30 cellular contexts compared by ENCODE assay signal in genomic region chr4:134343661-134344060, GRCh38.
"Had no signal": no experiment of that assay in that cellular context is flagged by ENCODE, and none has a peak within 500 bp of the region (broad histone marks: within the 10 kb centered on the region; RNA-seq: fewer than 3 reads in every experiment).

No MANE protein-coding gene starts in this region.

- H3K4me3 ChIP-seq: ascending aorta, cardiac muscle cell had no signal

- ATAC-seq: activated CD8-positive, alpha-beta T cell treated with anti-CD3 and anti-CD28 coated beads for 36 hours; activated naive CD8-positive, alpha-beta T cell treated with anti-CD3 and anti-CD28 coated beads, Interleukin-2, amount 50 U/mL, for 24 hours; activated T-cell treated with anti-CD3 and anti-CD28 coated beads, Interleukin-2, amount 50 U/mL, for 4 hours; activated T-cell treated with anti-CD3 and anti-CD28 coated beads, Interleukin-2, amount 50 U/mL, for 72 hours; activated T-helper 17 cell treated with anti-CD3 and anti-CD28 coated beads, Interleukin-2, amount 50 U/mL, for 72 hours had no signal

- H3K36me3 ChIP-seq: ascending aorta, cardiac muscle cell had no signal

- H3K4me1 ChIP-seq: ascending aorta had no signal

- H3K27ac ChIP-seq: ascending aorta, cardiac muscle cell, VCaP had no signal

- H3K27me3 ChIP-seq: ascending aorta, cardiac muscle cell had no signal

- H3K9me3 ChIP-seq: ascending aorta had no signal

- DNase-seq: activated B cell treated with CpG ODN at 0.5 μM for 24 hours; activated CD4-positive, alpha-beta memory T cell treated with anti-CD3 and anti-CD28 coated beads for 36 hours; activated CD4-positive, alpha-beta T cell treated with anti-CD3 and anti-CD28 coated beads for 4 hours; activated CD4-positive, alpha-beta T cell treated with anti-CD3 and anti-CD28 coated beads, Interleukin-2, amount 10 ng/mL, durations not matched to agents 24 days and 14 days; activated CD4-positive, alpha-beta T cell treated with anti-CD3 and anti-CD28 coated beads, Interleukin-2, amount 50 U/mL, for 1 hour; activated CD4-positive, alpha-beta T cell treated with anti-CD3 and anti-CD28 coated beads, Interleukin-2, amount 50 U/mL, for 4 hours; activated CD4-positive, CD25-positive, alpha-beta regulatory T cell treated with anti-CD3 and anti-CD28 coated beads, Interleukin-2, amount 50 U/mL, for 72 hours; activated CD8-positive, alpha-beta memory T cell treated with anti-CD3 and anti-CD28 coated beads, Interleukin-2, amount 50 U/mL, for 4 hours; activated CD8-positive, alpha-beta T cell treated with anti-CD3 and anti-CD28 coated beads for 36 hours; activated effector memory CD4-positive, alpha-beta T cell treated with anti-CD3 and anti-CD28 coated beads, Interleukin-2, amount 50 U/mL, for 16 hours; activated gamma-delta T cell treated with Interleukin-2 at 50 U/mL for 16 hours; activated naive CD4-positive, alpha-beta T cell; activated naive CD4-positive, alpha-beta T cell treated with anti-CD3 and anti-CD28 coated beads for 36 hours; activated naive CD8-positive, alpha-beta T cell treated with anti-CD3 and anti-CD28 coated beads, Interleukin-2, amount 10 ng/mL, durations not matched to agents 7 days and 5 days; activated naive CD8-positive, alpha-beta T cell treated with anti-CD3 and anti-CD28 coated beads, Interleukin-2, amount 50 U/mL, for 24 hours; activated T-cell treated with anti-CD3 and anti-CD28 coated beads for 4 hours; activated T-cell treated with anti-CD3 and anti-CD28 coated beads, Interleukin-2, amount 50 U/mL, for 1 hour; activated T-cell treated with anti-CD3 and anti-CD28 coated beads, Interleukin-2, amount 50 U/mL, for 4 hours; activated T-cell treated with anti-CD3 and anti-CD28 coated beads, Interleukin-2, amount 50 U/mL, for 72 hours; amygdala; anterior cingulate cortex; caudate nucleus; cerebellar nuclear complex; T-helper 1 cell; T-helper 2 cell; T-helper 9 cell had no signal
